Comparison of ENCODE assay signal across 1 cellular context in genomic region chr2:32442020-32442467, GRCh38.
TF ChIP-seq lines count a peak whose summit lies in the region.

No MANE protein-coding gene starts in this region.

TF ChIP-seq in HepG2, 621 proteins besides CTCF, POLR2A, EP300 and RAD21 (continued from another document and continues in another):
- TF ChIP-seq ZGPAT (CRISPR knock-in tag; IDR thresholded peaks at IDR 0.05) (peak; percentile 58; the same call in 1 of the 2 replicates), SMAD3 (CRISPR knock-in tag; IDR thresholded peaks at IDR 0.05) (no peak), IKZF5 (CRISPR knock-in tag; IDR thresholded peaks at IDR 0.05) (peak; percentile 17; the same call in 1 of the 2 replicates), SOX5 (CRISPR knock-in tag; IDR thresholded peaks at IDR 0.05; ENCODE audit: borderline replicate concordance) (peak; percentile 92), BRCA1 (CRISPR knock-in tag; IDR thresholded peaks at IDR 0.05) (0 out of 2 replicates have a peak, but pooled peaks have one; percentile 10), ZNF792 (CRISPR knock-in tag; IDR thresholded peaks at IDR 0.05) (no peak), YEATS4 (CRISPR knock-in tag; IDR thresholded peaks at IDR 0.05; ENCODE audit: borderline replicate concordance) (peak; percentile 30; the same call in 1 of the 2 replicates), XBP1 (CRISPR knock-in tag; IDR thresholded peaks at IDR 0.05) (no peak), CREB1 (IDR thresholded peaks at IDR 0.05) (no peak), CREB1 (CRISPR knock-in tag; IDR thresholded peaks at IDR 0.05) (peak; percentile 55), ZNF614 (CRISPR knock-in tag; IDR thresholded peaks at IDR 0.05; ENCODE audit: borderline replicate concordance) (peak; percentile 58; the same call in 1 of the 2 replicates), HMG20A (CRISPR knock-in tag; IDR thresholded peaks at IDR 0.05; ENCODE audit: borderline replicate concordance) (peak; percentile 49; the same call in 1 of the 2 replicates), FOXP1 (IDR thresholded peaks at IDR 0.05) (no peak), FOXP1 (CRISPR knock-in tag; IDR thresholded peaks at IDR 0.05) (peak; percentile 64), ELF3 (CRISPR knock-in tag; IDR thresholded peaks at IDR 0.05) (peak; percentile 94), ZNF83 (CRISPR knock-in tag; IDR thresholded peaks at IDR 0.05; ENCODE audit: borderline replicate concordance) (no peak), DPF2 (CRISPR knock-in tag; IDR thresholded peaks at IDR 0.05; ENCODE audit: borderline replicate concordance, low read depth) (peak; percentile 71; the same call in 1 of the 2 replicates), SNAPC2 (CRISPR knock-in tag; IDR thresholded peaks at IDR 0.05) (no peak), RNF2 (conservative IDR thresholded peaks at IDR 0.05; ENCODE audit: low read depth) (no peak), ZBTB42 (CRISPR knock-in tag; IDR thresholded peaks at IDR 0.05) (no peak), PHF5A (CRISPR knock-in tag; IDR thresholded peaks at IDR 0.05; ENCODE audit: low read depth, unreplicated experiment) (peak; percentile 18), ZNF510 (CRISPR knock-in tag; IDR thresholded peaks at IDR 0.05; ENCODE audit: low read depth) (no peak), ATAD3A (CRISPR knock-in tag; IDR thresholded peaks at IDR 0.05) (no peak), IRF2 (CRISPR knock-in tag; IDR thresholded peaks at IDR 0.05) (peak; percentile 56), ZNF552 (CRISPR knock-in tag; IDR thresholded peaks at IDR 0.05; ENCODE audit: borderline replicate concordance) (no peak), ZFP90 (CRISPR knock-in tag; IDR thresholded peaks at IDR 0.05; ENCODE audit: borderline replicate concordance) (no peak), RARA (CRISPR knock-in tag; IDR thresholded peaks at IDR 0.05) (peak; percentile 18; the same call in 1 of the 2 replicates), CENPBD1 (CRISPR knock-in tag; IDR thresholded peaks at IDR 0.05; ENCODE audit: borderline replicate concordance, low read depth) (no peak), RCOR2 (CRISPR knock-in tag; IDR thresholded peaks at IDR 0.05) (no peak), SIN3B (IDR thresholded peaks at IDR 0.05; ENCODE audit: low read length) (no peak), ETV6 (CRISPR knock-in tag; conservative IDR thresholded peaks at IDR 0.05) (no peak), TBL1XR1 (IDR thresholded peaks at IDR 0.05; ENCODE audit: borderline replicate concordance, low read length, partially characterized antibody) (no peak), NONO (IDR thresholded peaks at IDR 0.05) (no peak), NONO (CRISPR knock-in tag; conservative IDR thresholded peaks at IDR 0.05) (no peak), KAT7 (CRISPR knock-in tag; IDR thresholded peaks at IDR 0.05; ENCODE audit: borderline replicate concordance) (0 out of 2 replicates have a peak, but pooled peaks have one; percentile 13), TFAP4 (IDR thresholded peaks at IDR 0.05; ENCODE audit: borderline replicate concordance, low read depth) (peak; percentile 48; the same call in 1 of the 2 replicates), ZNF788 (CRISPR knock-in tag; IDR thresholded peaks at IDR 0.05; ENCODE audit: borderline replicate concordance) (no peak), DBP (CRISPR knock-in tag; IDR thresholded peaks at IDR 0.05; ENCODE audit: not compliant biosample characterization) (no peak), LRRFIP1 (CRISPR knock-in tag; conservative IDR thresholded peaks at IDR 0.05) (no peak), ZNF280D (CRISPR knock-in tag; IDR thresholded peaks at IDR 0.05) (0 out of 2 replicates have a peak, but pooled peaks have one; percentile 22), HNF4A (CRISPR knock-in tag; IDR thresholded peaks at IDR 0.05) (peak; percentile 60), ZNF318 (CRISPR knock-in tag; IDR thresholded peaks at IDR 0.05) (no peak), U2AF2 (IDR thresholded peaks at IDR 0.05; ENCODE audit: low read depth, low read length) (no peak), ZNF556 (CRISPR knock-in tag; IDR thresholded peaks at IDR 0.05; ENCODE audit: borderline replicate concordance) (0 out of 2 replicates have a peak, but pooled peaks have one; percentile 39), KMT2A (CRISPR knock-in tag; IDR thresholded peaks at IDR 0.05) (peak; percentile 63; the same call in 1 of the 2 replicates), FOXA3 (CRISPR knock-in tag; IDR thresholded peaks at IDR 0.05) (peak; percentile 64), SAP130 (CRISPR knock-in tag; IDR thresholded peaks at IDR 0.05; ENCODE audit: low read depth) (peak; percentile 63), CREM (IDR thresholded peaks at IDR 0.05) (peak; percentile 43), CREM (CRISPR knock-in tag; IDR thresholded peaks at IDR 0.05) (no peak), ZNF558 (CRISPR knock-in tag; IDR thresholded peaks at IDR 0.05; ENCODE audit: borderline replicate concordance) (no peak), ETV5 (CRISPR knock-in tag; IDR thresholded peaks at IDR 0.05; ENCODE audit: borderline replicate concordance) (peak; percentile 57; the same call in 1 of the 2 replicates)
